In the genomic region with DNA sequence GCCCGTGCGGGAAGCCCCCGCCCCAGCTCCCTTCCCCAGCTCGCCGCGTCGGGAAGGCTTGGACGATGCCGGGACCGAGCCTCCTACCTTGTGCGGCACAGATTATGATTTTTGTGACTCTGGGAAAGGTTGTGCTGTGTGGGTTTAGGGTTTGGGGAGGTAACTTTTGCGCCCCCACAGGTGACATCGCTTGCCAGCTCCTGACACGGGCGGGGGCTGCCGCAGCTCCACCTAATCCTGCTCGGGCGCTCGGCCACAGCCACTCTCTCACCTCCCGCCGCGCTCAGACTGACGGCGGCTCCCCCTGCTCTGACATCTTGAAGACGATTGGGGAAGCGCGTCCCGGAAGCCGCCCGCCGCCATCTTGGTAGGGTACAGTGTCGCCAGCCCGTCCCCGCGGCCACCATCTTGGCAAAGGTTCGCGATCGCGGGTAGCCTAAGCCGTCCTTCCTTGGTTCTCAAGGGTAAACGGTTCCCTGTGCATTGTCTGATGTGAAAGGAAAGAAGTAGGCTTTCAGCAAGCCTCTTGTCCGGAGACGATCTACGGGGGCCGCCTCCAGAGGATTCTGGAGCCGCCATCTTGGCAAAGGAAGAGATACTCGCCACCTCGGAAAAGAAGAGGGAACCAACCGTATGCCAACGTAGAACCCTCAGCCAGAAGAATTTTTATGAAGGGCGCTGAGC, we compare ENCODE assay signal across 8 cellular contexts. TPM values are rescaled to one million over a fixed set of nuclear protein-coding genes. Genes with fewer than 3 reads are reported as not detected.
DNase-seq lines count a peak whose midpoint lies in the region; ATAC-seq and TF ChIP-seq lines count a peak whose summit lies in the region.

No MANE protein-coding gene starts in this region.

- peaks cover 2% of the 10 kb centered on the region for H3K9me3 Mint-ChIP-seq in activated CD4-positive, alpha-beta memory T cell treated with anti-CD3 and anti-CD28 coated beads, Interleukin-2, amount 10 ng/mL, durations not matched to agents 7 days and 5 days

- TF ChIP-seq CTCF in AG09309 (IDR thresholded peaks at IDR 0.05; ENCODE audit: control insufficient read depth, insufficient read depth, low read depth, low read length, missing control alignments) = peak; percentile 21

- POLR2A ChIA-PET in activated CD4-positive, alpha-beta memory T cell treated with anti-CD3 and anti-CD28 coated beads, Interleukin-2, amount 10 ng/mL, durations not matched to agents 7 days and 5 days (lab: Charles Lee) = interaction anchor here (0.9 to 3.4 kb wide), 28 partner anchors 9 to 787 kb away, joined by 3 to 80 read pairs (median 6); a partner anchor contains a TSS

- peaks cover 32% of the 10 kb centered on the region for H3K36me3 Mint-ChIP-seq in activated CD4-positive, alpha-beta memory T cell treated with anti-CD3 and anti-CD28 coated beads, Interleukin-2, amount 10 ng/mL, durations not matched to agents 7 days and 5 days (ENCODE audit: low read depth)

- peak overlapping the region; percentile 97 for H3K27ac Mint-ChIP-seq in activated CD4-positive, alpha-beta memory T cell treated with anti-CD3 and anti-CD28 coated beads, Interleukin-2, amount 10 ng/mL, durations not matched to agents 7 days and 5 days

- CTCF ChIA-PET in activated CD4-positive, alpha-beta memory T cell treated with anti-CD3 and anti-CD28 coated beads, Interleukin-2, amount 10 ng/mL, durations not matched to agents 7 days and 5 days (lab: Charles Lee) = interaction anchor here (0.6 to 3.0 kb wide), 10 partner anchors 12 to 422 kb away, joined by 3 to 57 read pairs (median 6); no protein-coding TSS in a partner anchor

- no peak for DNase-seq in AG09309 (ENCODE audit: low read depth)
- peak; percentile 48 for DNase-seq in NCI-H526 treated with DMSO at 0.1 percent for 48 hours (lab: John Stamatoyannopoulos, UW)
- DNase-seq in activated CD4-positive, alpha-beta memory T cell treated with anti-CD3 and anti-CD28 coated beads, Interleukin-2, amount 10 ng/mL, durations not matched to agents 7 days and 5 days = peak; percentile 88
- peak; percentile 91 for DNase-seq in ecto neural progenitor cell (ENCODE audit: low spot score)
- DNase-seq in lung microvascular endothelial cell (ENCODE audit: low read depth in 2 of 2) = peak; percentile 70 to 83
- DNase-seq in stimulated activated CD4-positive, alpha-beta T cell treated with anti-CD3 and anti-CD28 coated beads, TNF-alpha, amount 100 ng/mL, for 4 hours (ENCODE audit: low read depth in 3 of 3) = peak; percentile 76 to 83 (median 82)

- H3K4me3 Mint-ChIP-seq in activated CD4-positive, alpha-beta memory T cell treated with anti-CD3 and anti-CD28 coated beads, Interleukin-2, amount 10 ng/mL, durations not matched to agents 7 days and 5 days = peak overlapping the region; percentile 78

- no peaks in the 10 kb centered on the region for H3K27me3 Mint-ChIP-seq in activated CD4-positive, alpha-beta memory T cell treated with anti-CD3 and anti-CD28 coated beads, Interleukin-2, amount 10 ng/mL, durations not matched to agents 7 days and 5 days

- ATAC-seq in GM18909 (IDR thresholded peaks at IDR 0.05; ENCODE audit: poor library complexity, unreplicated experiment) (peak; percentile 34), HG03280 (IDR thresholded peaks at IDR 0.05; ENCODE audit: unreplicated experiment) (peak; percentile 24)

- peak overlapping the region; percentile 76 for H3K4me3 ChIP-seq in AG09309 (ENCODE audit: control insufficient read depth, low read depth, low read length)

- H3K4me1 Mint-ChIP-seq in activated CD4-positive, alpha-beta memory T cell treated with anti-CD3 and anti-CD28 coated beads, Interleukin-2, amount 10 ng/mL, durations not matched to agents 7 days and 5 days = peaks cover 50% of the 10 kb centered on the region

RNA-seq across cellular contexts. Expression of a gene that starts 1.7 kb away (rescaled TPM):
- total RNA-seq in activated CD4-positive, alpha-beta memory T cell treated with anti-CD3 and anti-CD28 coated beads, Interleukin-2, amount 10 ng/mL, durations not matched to agents 7 days and 5 days = 10 to 100 TPM; 79.3 to 81.6 TPM
- 11.8 and 14.3 TPM in 2 replicates for total RNA-seq in lung microvascular endothelial cell
